ENCODE assay signal across 24 cellular contexts in the genomic region with DNA sequence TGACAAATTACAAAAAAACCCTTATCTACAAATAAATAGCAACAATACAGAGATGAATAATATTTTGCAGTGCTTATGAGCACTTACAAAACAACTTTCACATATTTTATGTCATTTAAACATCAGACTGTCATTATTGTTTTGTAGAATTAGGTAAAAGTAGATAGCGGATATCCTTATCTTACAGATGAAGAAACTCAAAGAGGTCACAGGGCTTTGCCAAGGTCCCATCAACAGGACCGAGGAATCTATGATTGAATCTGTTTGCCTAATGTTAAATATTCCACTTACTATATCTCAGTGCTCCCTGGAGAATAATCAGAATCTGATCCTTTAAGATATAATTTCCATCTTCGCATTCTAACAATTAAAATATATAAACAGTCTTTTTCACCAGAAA.
"Had no signal": no experiment of that assay in that cellular context is flagged by ENCODE, and none has a peak within 500 bp of the region (broad histone marks: within the 10 kb centered on the region; RNA-seq: fewer than 3 reads in every experiment).

No MANE protein-coding gene starts in this region.

- H3K4me1 ChIP-seq: neural progenitor cell, parathyroid adenoma, psoas muscle, right lobe of liver, sigmoid colon, stomach, thyroid gland, upper lobe of left lung had no signal

- FAIRE-seq: small intestine, urothelium cell line had no signal

- H3K36me3 ChIP-seq: neural progenitor cell, ovary, right lobe of liver, sigmoid colon, stomach, thoracic aorta, thyroid gland, tibial nerve, upper lobe of left lung had no signal

- H3K4me3 ChIP-seq: neural progenitor cell, ovary, psoas muscle, right lobe of liver, sigmoid colon, stomach, thoracic aorta, thyroid gland, tibial nerve, upper lobe of left lung had no signal

- H3K9me3 ChIP-seq: ovary, psoas muscle, right lobe of liver, sigmoid colon, stomach, thoracic aorta, thyroid gland, tibial nerve, upper lobe of left lung had no signal

- DNase-seq: naive thymus-derived CD8-positive, alpha-beta T cell; occipital lobe; ovary; posterior cingulate gyrus; psoas muscle; right cardiac atrium; right lobe of liver; sigmoid colon; small intestine; stimulated activated CD4-positive, alpha-beta T cell treated with anti-CD3 and anti-CD28 coated beads, Interleukin-15, amount 100 ng/mL, for 24 hours; stimulated activated CD4-positive, alpha-beta T cell treated with anti-CD3 and anti-CD28 coated beads, Interleukin-2, amount 100 ng/mL, for 24 hours; stimulated activated CD4-positive, alpha-beta T cell treated with anti-CD3 and anti-CD28 coated beads, Interleukin-2, amount 100 ng/mL, for 48 hours; stimulated activated CD4-positive, alpha-beta T cell treated with anti-CD3 and anti-CD28 coated beads, Interleukin-4, amount 100 ng/mL, for 24 hours; stimulated activated naive B cell treated with anti-CD40 and anti-IgM and Interleukin-4, amounts not matched to agents 10 μg/mL and 1 μg/mL and 100 μg/mL, for 72 hours; stimulated activated naive CD4-positive, alpha-beta T cell treated with Interleukin-2 at 50 U/mL for 16 hours; stomach; thyroid gland; trophoblast cell; upper lobe of left lung had no signal

- H3K27me3 ChIP-seq: neural progenitor cell, ovary, right lobe of liver, sigmoid colon, stomach, thyroid gland, tibial nerve, upper lobe of left lung had no signal

- H3K27ac ChIP-seq: neural progenitor cell, ovary, parathyroid adenoma, psoas muscle, right lobe of liver, sigmoid colon, stomach, thoracic aorta, thyroid gland, upper lobe of left lung had no signal
